11 cellular contexts compared by ENCODE assay signal in the genomic region with DNA sequence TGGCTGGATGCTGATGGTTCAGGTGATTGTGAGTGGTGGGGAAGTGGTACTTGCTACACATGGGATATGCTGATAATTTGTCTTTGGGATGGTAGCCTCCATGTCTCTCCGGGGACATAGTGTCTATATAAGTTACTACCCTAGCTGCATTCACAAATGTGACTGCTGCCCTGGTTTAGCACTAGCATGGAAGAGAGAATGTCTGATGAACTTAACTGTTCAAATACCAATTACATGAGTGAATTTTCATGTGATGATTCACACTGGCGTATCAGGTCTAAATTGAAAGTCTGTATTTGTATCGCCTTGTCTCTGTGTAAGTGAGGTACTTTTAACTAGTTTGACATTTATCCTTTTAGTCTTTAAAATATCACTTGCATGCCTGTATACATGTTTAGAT. TPM values are rescaled to one million over a fixed set of nuclear protein-coding genes. Genes with fewer than 3 reads are reported as not detected.
A peak's percentile ranks its signal among the peaks of the same experiment; 100 is the strongest.
DNase-seq lines count a peak whose midpoint lies in the region; ATAC-seq, FAIRE-seq and TF ChIP-seq lines count a peak whose summit lies in the region.
"Had no signal": no experiment of that assay in that cellular context is flagged by ENCODE, and none has a peak within 500 bp of the region (broad histone marks: within the 10 kb centered on the region; RNA-seq: fewer than 3 reads in every experiment).

No MANE protein-coding gene starts in this region.

- H3K4me2 ChIP-seq in astrocyte (ENCODE audit: low read length) = peak overlapping the region; percentile 83
- H3K4me2 ChIP-seq: neural progenitor cell had no signal

- H3K27me3 ChIP-seq in astrocyte (ENCODE audit: insufficient read depth, low read length) = no peaks in the 10 kb centered on the region
- H3K27me3 ChIP-seq: ascending aorta, neural progenitor cell had no signal

- H3K27me3 Mint-ChIP-seq in IgD-negative memory B cell (no peaks in the 10 kb centered on the region), astrocyte (ENCODE audit: low read depth, unreplicated experiment) (no peaks in the 10 kb centered on the region), endothelial cell (ENCODE audit: unreplicated experiment) (peaks cover 1% of the 10 kb centered on the region)
- no peaks in the 10 kb centered on the region for H3K27me3 Mint-ChIP-seq in naive thymus-derived CD8-positive, alpha-beta T cell

- TF ChIP-seq CTCF in D721Med (IDR thresholded peaks at IDR 0.05; ENCODE audit: insufficient read depth, missing control alignments) (no peak), astrocyte (IDR thresholded peaks at IDR 0.05; ENCODE audit: insufficient read depth, low read depth, low read length) (no peak), endothelial cell (IDR thresholded peaks at IDR 0.05; ENCODE audit: unreplicated experiment) (no peak)

- H3K4me3 Mint-ChIP-seq in IgD-negative memory B cell = peak overlapping the region in 3 of 4 donors; percentile 42 to 65 (median 63)
- peak overlapping the region; percentile 63 for H3K4me3 Mint-ChIP-seq in astrocyte (ENCODE audit: unreplicated experiment)
- peak overlapping the region in 9 of 10 donors; percentile 23 to 78 (median 54) for H3K4me3 Mint-ChIP-seq in naive thymus-derived CD8-positive, alpha-beta T cell
- H3K4me3 Mint-ChIP-seq in endothelial cell (ENCODE audit: unreplicated experiment) = no peak overlapping the region
- H3K4me3 Mint-ChIP-seq: neural progenitor cell had no signal

- H3K9me3 Mint-ChIP-seq in IgD-negative memory B cell (peaks cover 0 to 6% (median 0%) of the 10 kb centered on the region in 3 donors), astrocyte (ENCODE audit: unreplicated experiment) (peaks cover 2% of the 10 kb centered on the region), endothelial cell (ENCODE audit: unreplicated experiment) (no peaks in the 10 kb centered on the region)
- H3K9me3 Mint-ChIP-seq in naive thymus-derived CD8-positive, alpha-beta T cell = peaks cover 0 to 5% (median 3%) of the 10 kb centered on the region in 9 donors

- FAIRE-seq in D721Med (lab: Jason Lieb, UNC) = peak; percentile 76
- peak; percentile 97 for FAIRE-seq in astrocyte (lab: Jason Lieb, UNC)

- H3K27ac ChIP-seq in astrocyte (ENCODE audit: low read depth, low read length) = peak overlapping the region; percentile 78
- H3K27ac ChIP-seq: ascending aorta, neural progenitor cell had no signal

- no peaks in the 10 kb centered on the region for H3K36me3 ChIP-seq in astrocyte (ENCODE audit: insufficient read depth, low read length)
- H3K36me3 ChIP-seq: ascending aorta had no signal

- intact Hi-C loops in left cardiac atrium (cut with DNase I) = no loop called here

- ATAC-seq in naive thymus-derived CD8-positive, alpha-beta T cell = no peak
- ATAC-seq in HG03280 (IDR thresholded peaks at IDR 0.05; ENCODE audit: unreplicated experiment) = no peak
- ATAC-seq in left cardiac atrium = no peak

- H3K36me3 Mint-ChIP-seq in IgD-negative memory B cell (peaks cover 13% of the 10 kb centered on the region), astrocyte (ENCODE audit: low read depth, unreplicated experiment) (peaks cover 2% of the 10 kb centered on the region), endothelial cell (ENCODE audit: low read depth, unreplicated experiment) (no peaks in the 10 kb centered on the region)
- peaks cover 6 to 16% (median 8%) of the 10 kb centered on the region in 3 donors for H3K36me3 Mint-ChIP-seq in naive thymus-derived CD8-positive, alpha-beta T cell

- H3K4me1 Mint-ChIP-seq in IgD-negative memory B cell (peaks cover 51 to 77% (median 61%) of the 10 kb centered on the region in 3 donors), astrocyte (ENCODE audit: low read depth, unreplicated experiment) (peaks cover 38% of the 10 kb centered on the region), endothelial cell (ENCODE audit: unreplicated experiment) (peaks cover 16% of the 10 kb centered on the region)
- peaks cover 26 to 94% (median 80%) of the 10 kb centered on the region in 4 donors for H3K4me1 Mint-ChIP-seq in naive thymus-derived CD8-positive, alpha-beta T cell

- no peaks in the 10 kb centered on the region for H4K20me1 ChIP-seq in astrocyte (ENCODE audit: insufficient read depth, low read length)

- H3K9me3 ChIP-seq in astrocyte (ENCODE audit: insufficient read depth, low read depth, low read length) = no peaks in the 10 kb centered on the region

- H3K27ac Mint-ChIP-seq in IgD-negative memory B cell (peak overlapping the region; percentile 68 to 87 (median 81)), astrocyte (ENCODE audit: unreplicated experiment) (peak overlapping the region; percentile 85), endothelial cell (ENCODE audit: unreplicated experiment) (no peak overlapping the region)
- peak overlapping the region; percentile 28 to 99 (median 86) for H3K27ac Mint-ChIP-seq in naive thymus-derived CD8-positive, alpha-beta T cell
- H3K27ac Mint-ChIP-seq: neural progenitor cell had no signal

- peak overlapping the region; percentile 65 for H3K9ac ChIP-seq in astrocyte (ENCODE audit: low read length)
- H3K9ac ChIP-seq: neural progenitor cell had no signal

- peaks cover 18% of the 10 kb centered on the region for H3K4me1 ChIP-seq in astrocyte (ENCODE audit: insufficient read depth, low read length)

- H3K4me3 ChIP-seq in astrocyte (ENCODE audit: insufficient read depth, low read depth, low read length) = peak overlapping the region; percentile 18
- H3K4me3 ChIP-seq: ascending aorta, neural progenitor cell had no signal

- H2AFZ ChIP-seq in astrocyte (ENCODE audit: low read depth, low read length) = no peak overlapping the region
- H2AFZ ChIP-seq: neural progenitor cell had no signal

- peaks cover 99% of the 10 kb centered on the region for H3K79me2 ChIP-seq in astrocyte (ENCODE audit: insufficient read depth, low read length)

- POLR2A ChIA-PET in naive thymus-derived CD8-positive, alpha-beta T cell (lab: Charles Lee) = interaction anchor here (1.4 kb wide), 1 partner anchor 34 kb away, joined by 6 read pairs; a partner anchor contains a TSS

- DNase-seq in D721Med (ENCODE audit: insufficient read length, low spot score) = no peak
- DNase-seq in astrocyte (ENCODE audit: low read depth) = peak; percentile 82
- DNase-seq in naive thymus-derived CD8-positive, alpha-beta T cell = no peak
- DNase-seq in left cardiac atrium = no peak
- DNase-seq in endothelial cell (ENCODE audit: low spot score) = no peak
- no peak for DNase-seq in mucosa of gallbladder (ENCODE audit: low spot score)
- DNase-seq: NCI-H526 treated with DMSO at 0.1 percent for 48 hours had no signal

RNA-seq across cellular contexts. Expression of a gene that starts 34.4 kb away (rescaled TPM):
- 126 TPM for polyA plus RNA-seq in IgD-negative memory B cell
- 107 and 115 TPM in 2 replicates for total RNA-seq in astrocyte
- total RNA-seq in naive thymus-derived CD8-positive, alpha-beta T cell = 100 to 1,000 TPM; 164 to 174 TPM
- polyA plus RNA-seq in naive thymus-derived CD8-positive, alpha-beta T cell = 10 to 100 TPM; 70.6 to 84.9 (median 83.1) TPM
- 10 to 100 TPM; 55.0 to 59.4 TPM for total RNA-seq in left cardiac atrium
- 153 TPM for total RNA-seq in endothelial cell (ENCODE audit: unreplicated experiment)
- 70.6 TPM for total RNA-seq in mucosa of gallbladder
